8 cellular contexts compared by ENCODE assay signal in the genomic region with DNA sequence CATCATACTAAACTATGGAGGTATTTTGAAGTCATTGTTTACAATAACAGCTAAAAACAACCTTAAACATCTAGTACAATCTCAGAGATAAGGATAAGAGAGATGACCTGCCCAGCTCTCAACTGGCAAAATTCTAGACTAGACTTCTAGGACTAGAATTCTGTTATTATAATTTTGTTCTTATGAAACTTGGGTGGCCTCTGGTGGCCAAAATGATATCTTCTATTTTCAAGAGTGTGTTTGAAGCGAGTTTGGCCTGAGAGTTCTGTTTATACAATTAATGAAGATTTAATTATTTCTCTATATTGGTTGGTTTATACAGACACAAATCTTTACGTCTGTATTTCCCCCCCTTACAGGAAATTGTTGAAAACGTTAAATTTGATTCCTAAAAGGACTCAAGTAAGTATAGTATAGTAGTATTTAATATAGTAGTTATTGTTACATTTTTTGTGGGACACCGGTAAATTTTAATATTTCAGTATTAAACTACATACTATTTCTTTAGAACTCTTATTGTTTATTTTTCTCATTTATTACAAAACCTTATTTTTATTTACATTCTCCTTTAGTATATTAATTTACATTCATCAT. TPM values are rescaled to one million over a fixed set of nuclear protein-coding genes. Genes with fewer than 3 reads are reported as not detected.
A peak's percentile ranks its signal among the peaks of the same experiment; 100 is the strongest.
DNase-seq lines count a peak whose midpoint lies in the region; ATAC-seq and TF ChIP-seq lines count a peak whose summit lies in the region.

No MANE protein-coding gene starts in this region.

- no peaks in the 10 kb centered on the region for H3K9me3 Mint-ChIP-seq in activated naive CD8-positive, alpha-beta T cell treated with anti-CD3 and anti-CD28 coated beads, Interleukin-2, amount 50 U/mL, for 24 hours
- no peaks in the 10 kb centered on the region for H3K9me3 Mint-ChIP-seq in activated naive CD8-positive, alpha-beta T cell treated with anti-CD3 and anti-CD28 coated beads for 36 hours
- no peaks in the 10 kb centered on the region for H3K9me3 Mint-ChIP-seq in naive thymus-derived CD8-positive, alpha-beta T cell
- H3K9me3 Mint-ChIP-seq in activated T-helper 2 cell treated with anti-CD3 and anti-CD28 coated beads, Interferon-gamma antibody, Interleukin-2, Interleukin-4, amounts not matched to agents 10 μg/mL and 5 μg/mL and 100 μg/mL, durations not matched to agents 14 hours and 24 hours and 36 hours = no peaks in the 10 kb centered on the region

- POLR2A ChIA-PET in naive thymus-derived CD8-positive, alpha-beta T cell (lab: Charles Lee) = interaction anchor here (0.6 kb wide), 1 partner anchor 18 kb away, joined by 5 read pairs; no protein-coding TSS in a partner anchor

- no peak overlapping the region for H3K27ac Mint-ChIP-seq in activated naive CD8-positive, alpha-beta T cell treated with anti-CD3 and anti-CD28 coated beads, Interleukin-2, amount 50 U/mL, for 24 hours
- no peak overlapping the region for H3K27ac Mint-ChIP-seq in activated naive CD8-positive, alpha-beta T cell treated with anti-CD3 and anti-CD28 coated beads for 36 hours
- peak overlapping the region in 2 of 10 donors; percentile 11 to 51 for H3K27ac Mint-ChIP-seq in naive thymus-derived CD8-positive, alpha-beta T cell
- H3K27ac Mint-ChIP-seq in activated T-helper 2 cell treated with anti-CD3 and anti-CD28 coated beads, Interferon-gamma antibody, Interleukin-2, Interleukin-4, amounts not matched to agents 10 μg/mL and 5 μg/mL and 100 μg/mL, durations not matched to agents 14 hours and 24 hours and 36 hours = no peak overlapping the region

- no peak overlapping the region for H3K4me3 Mint-ChIP-seq in activated naive CD8-positive, alpha-beta T cell treated with anti-CD3 and anti-CD28 coated beads, Interleukin-2, amount 50 U/mL, for 24 hours
- no peak overlapping the region for H3K4me3 Mint-ChIP-seq in activated naive CD8-positive, alpha-beta T cell treated with anti-CD3 and anti-CD28 coated beads for 36 hours
- H3K4me3 Mint-ChIP-seq in naive thymus-derived CD8-positive, alpha-beta T cell = no peak overlapping the region
- H3K4me3 Mint-ChIP-seq in activated T-helper 2 cell treated with anti-CD3 and anti-CD28 coated beads, Interferon-gamma antibody, Interleukin-2, Interleukin-4, amounts not matched to agents 10 μg/mL and 5 μg/mL and 100 μg/mL, durations not matched to agents 14 hours and 24 hours and 36 hours (ENCODE audit: low read depth) = no peak overlapping the region

- H3K9me3 ChIP-seq in SJCRH30 (replicated peaks) = no peaks in the 10 kb centered on the region

- H3K4me1 ChIP-seq in SJCRH30 = peaks cover 6% of the 10 kb centered on the region

- intact Hi-C loops in activated T-helper 2 cell treated with anti-CD3 and anti-CD28 coated beads, Interferon-gamma antibody, Interleukin-2, Interleukin-4, amounts not matched to agents 10 μg/mL and 5 μg/mL and 100 μg/mL, durations not matched to agents 14 hours and 24 hours and 36 hours (cut with micrococcal nuclease) = loop anchor here (10.0 kb wide), 1 partner anchor 308 kb away; no protein-coding TSS in a partner anchor

- TF ChIP-seq CTCF in LNCaP clone FGC (IDR thresholded peaks at IDR 0.05; ENCODE audit: control insufficient read depth, extremely low read depth, insufficient read depth) = peak; percentile 54

- H3K36me3 ChIP-seq in SJCRH30 = peaks cover 18% of the 10 kb centered on the region

- peaks cover 9% of the 10 kb centered on the region for H3K36me3 Mint-ChIP-seq in activated naive CD8-positive, alpha-beta T cell treated with anti-CD3 and anti-CD28 coated beads, Interleukin-2, amount 50 U/mL, for 24 hours (ENCODE audit: low read depth)
- H3K36me3 Mint-ChIP-seq in activated naive CD8-positive, alpha-beta T cell treated with anti-CD3 and anti-CD28 coated beads for 36 hours = peaks cover 14% of the 10 kb centered on the region
- H3K36me3 Mint-ChIP-seq in naive thymus-derived CD8-positive, alpha-beta T cell = peaks cover 0 to 35% (median 0%) of the 10 kb centered on the region in 3 donors
- peaks cover 29% of the 10 kb centered on the region for H3K36me3 Mint-ChIP-seq in activated T-helper 2 cell treated with anti-CD3 and anti-CD28 coated beads, Interferon-gamma antibody, Interleukin-2, Interleukin-4, amounts not matched to agents 10 μg/mL and 5 μg/mL and 100 μg/mL, durations not matched to agents 14 hours and 24 hours and 36 hours (ENCODE audit: low read depth)

- H3K4me1 Mint-ChIP-seq in activated naive CD8-positive, alpha-beta T cell treated with anti-CD3 and anti-CD28 coated beads, Interleukin-2, amount 50 U/mL, for 24 hours = peaks cover 63% of the 10 kb centered on the region
- H3K4me1 Mint-ChIP-seq in activated naive CD8-positive, alpha-beta T cell treated with anti-CD3 and anti-CD28 coated beads for 36 hours = peaks cover 60% of the 10 kb centered on the region
- H3K4me1 Mint-ChIP-seq in naive thymus-derived CD8-positive, alpha-beta T cell = peaks cover 34 to 76% (median 67%) of the 10 kb centered on the region in 4 donors
- H3K4me1 Mint-ChIP-seq in activated T-helper 2 cell treated with anti-CD3 and anti-CD28 coated beads, Interferon-gamma antibody, Interleukin-2, Interleukin-4, amounts not matched to agents 10 μg/mL and 5 μg/mL and 100 μg/mL, durations not matched to agents 14 hours and 24 hours and 36 hours (ENCODE audit: low read depth) = peaks cover 43% of the 10 kb centered on the region

- no peak for ATAC-seq in activated naive CD8-positive, alpha-beta T cell treated with anti-CD3 and anti-CD28 coated beads, Interleukin-2, amount 50 U/mL, for 24 hours
- ATAC-seq in GM21786 (IDR thresholded peaks at IDR 0.05; ENCODE audit: unreplicated experiment) = peak; percentile 85
- peak; percentile 65 to 70 for ATAC-seq in naive thymus-derived CD8-positive, alpha-beta T cell

- DNase-seq in activated naive CD8-positive, alpha-beta T cell treated with anti-CD3 and anti-CD28 coated beads, Interleukin-2, amount 50 U/mL, for 24 hours = peak; percentile 16
- DNase-seq in activated naive CD8-positive, alpha-beta T cell treated with anti-CD3 and anti-CD28 coated beads for 36 hours = no peak
- DNase-seq in LNCaP clone FGC (ENCODE audit: low read depth) = no peak
- DNase-seq in SJCRH30 = peak; percentile 19 to 70
- DNase-seq in epidermal melanocyte (ENCODE audit: insufficient read length, low spot score) = peak; percentile 23
- peak in 6 of 10 donors; percentile 2 to 51 (median 38) for DNase-seq in naive thymus-derived CD8-positive, alpha-beta T cell
- DNase-seq in activated T-helper 2 cell treated with anti-CD3 and anti-CD28 coated beads, Interferon-gamma antibody, Interleukin-2, Interleukin-4, amounts not matched to agents 10 μg/mL and 5 μg/mL and 100 μg/mL, durations not matched to agents 14 hours and 24 hours and 36 hours (ENCODE audit: low spot score) = no peak

- H3K27me3 ChIP-seq in SJCRH30 = no peaks in the 10 kb centered on the region

- H3K27me3 Mint-ChIP-seq in activated naive CD8-positive, alpha-beta T cell treated with anti-CD3 and anti-CD28 coated beads, Interleukin-2, amount 50 U/mL, for 24 hours = no peaks in the 10 kb centered on the region
- no peaks in the 10 kb centered on the region for H3K27me3 Mint-ChIP-seq in activated naive CD8-positive, alpha-beta T cell treated with anti-CD3 and anti-CD28 coated beads for 36 hours
- H3K27me3 Mint-ChIP-seq in naive thymus-derived CD8-positive, alpha-beta T cell = no peaks in the 10 kb centered on the region
- no peaks in the 10 kb centered on the region for H3K27me3 Mint-ChIP-seq in activated T-helper 2 cell treated with anti-CD3 and anti-CD28 coated beads, Interferon-gamma antibody, Interleukin-2, Interleukin-4, amounts not matched to agents 10 μg/mL and 5 μg/mL and 100 μg/mL, durations not matched to agents 14 hours and 24 hours and 36 hours (ENCODE audit: low read depth)

- no peak overlapping the region for H3K27ac ChIP-seq in SJCRH30

- H3K4me3 ChIP-seq in LNCaP clone FGC (ENCODE audit: low read depth, low read length) = no peak overlapping the region
- H3K4me3 ChIP-seq in SJCRH30 = no peak overlapping the region

RNA-seq across cellular contexts. Expression of a gene that starts 6.4 kb away (rescaled TPM):
- total RNA-seq in activated naive CD8-positive, alpha-beta T cell treated with anti-CD3 and anti-CD28 coated beads for 36 hours = 10 to 100 TPM; 81.2 to 81.6 TPM
- 117 and 118 TPM in 2 replicates for total RNA-seq in SJCRH30 (2014; rRNA removed; shearing (Covaris generic))
- total RNA-seq in naive thymus-derived CD8-positive, alpha-beta T cell = 100 to 1,000 TPM; 107 to 111 TPM
- 100 to 1,000 TPM; 152 to 178 (median 155) TPM for polyA plus RNA-seq in naive thymus-derived CD8-positive, alpha-beta T cell
- total RNA-seq in activated T-helper 2 cell treated with anti-CD3 and anti-CD28 coated beads, Interferon-gamma antibody, Interleukin-2, Interleukin-4, amounts not matched to agents 10 μg/mL and 5 μg/mL and 100 μg/mL, durations not matched to agents 14 hours and 24 hours and 36 hours = 91.5 and 96.4 TPM in 2 replicates

RNA-seq across cellular contexts. Expression of a gene that starts 6.5 kb away (rescaled TPM):
- 10 to 100 TPM; 74.2 to 78.3 TPM for total RNA-seq in activated naive CD8-positive, alpha-beta T cell treated with anti-CD3 and anti-CD28 coated beads for 36 hours
- total RNA-seq in SJCRH30 (2014; rRNA removed; shearing (Covaris generic)) = 68.0 and 73.7 TPM in 2 replicates
- 10 to 100 TPM; 29.6 to 33.5 TPM for total RNA-seq in naive thymus-derived CD8-positive, alpha-beta T cell
- polyA plus RNA-seq in naive thymus-derived CD8-positive, alpha-beta T cell = 10 to 100 TPM; 67.7 to 80.4 (median 74.0) TPM
- total RNA-seq in activated T-helper 2 cell treated with anti-CD3 and anti-CD28 coated beads, Interferon-gamma antibody, Interleukin-2, Interleukin-4, amounts not matched to agents 10 μg/mL and 5 μg/mL and 100 μg/mL, durations not matched to agents 14 hours and 24 hours and 36 hours = 58.4 and 64.8 TPM in 2 replicates

Comparison
In these comparisons a context has a peak if more than half of its experiments do, and no peak if none do; other contexts are left out.
1. DNase-seq: peak in activated naive CD8-positive, alpha-beta T cell treated with anti-CD3 and anti-CD28 coated beads, Interleukin-2, amount 50 U/mL, for 24 hours (single experiment), SJCRH30 (2 of 2), epidermal melanocyte (single experiment) and naive thymus-derived CD8-positive, alpha-beta T cell (6 of 10); none in activated naive CD8-positive, alpha-beta T cell treated with anti-CD3 and anti-CD28 coated beads for 36 hours (single experiment), LNCaP clone FGC (single experiment) and activated T-helper 2 cell treated with anti-CD3 and anti-CD28 coated beads, Interferon-gamma antibody, Interleukin-2, Interleukin-4, amounts not matched to agents 10 μg/mL and 5 μg/mL and 100 μg/mL, durations not matched to agents 14 hours and 24 hours and 36 hours (single experiment).